ENCODE assay signal across 8 cellular contexts in the genomic region with DNA sequence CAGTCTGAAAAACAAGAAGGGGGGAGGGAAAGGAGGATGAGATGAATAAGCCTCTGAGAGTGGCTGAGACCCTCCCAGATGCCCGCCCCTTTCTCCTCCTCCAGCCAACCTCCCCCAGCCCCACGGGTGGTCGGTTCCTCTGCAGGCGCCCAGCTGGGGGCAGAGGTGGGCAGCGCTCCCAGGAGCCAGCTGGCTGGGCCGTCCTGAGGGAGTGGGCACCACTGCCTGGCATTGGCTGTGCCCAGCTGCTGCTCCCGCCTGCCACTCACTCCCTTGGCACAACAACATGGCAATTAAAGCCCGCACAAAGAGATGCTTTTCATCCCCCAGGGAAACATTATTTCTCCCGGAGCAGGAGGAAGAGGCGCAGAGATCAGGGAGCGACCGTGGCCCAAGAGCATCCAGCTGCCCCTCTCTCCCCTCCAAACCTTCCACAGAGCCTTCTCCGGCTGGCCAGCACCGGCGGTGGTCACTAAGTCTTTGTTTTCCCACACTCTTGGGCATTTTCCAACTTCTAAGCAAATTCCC.
DNase-seq lines count a peak whose midpoint lies in the region; ATAC-seq and TF ChIP-seq lines count a peak whose summit lies in the region.

No MANE protein-coding gene starts in this region.

- no peaks in the 10 kb centered on the region for H3K27me3 ChIP-seq in thyroid gland

- H3K4me1 ChIP-seq in thyroid gland: no peaks in the 10 kb centered on the region

- DNase-seq in NCI-H1436 treated with DMSO at 0.1 percent for 48 hours (lab: John Stamatoyannopoulos, UW) (peak; percentile 33), caudate nucleus (lab: John Stamatoyannopoulos, UW) (peak; percentile 11 to 98 (median 92)), left kidney (ENCODE audit: low read depth, low spot score) (peak; percentile 89), thyroid gland (no peak), hepatic stellate cell (ENCODE audit: low spot score) (no peak)

- ATAC-seq in GM18909 (IDR thresholded peaks at IDR 0.05; ENCODE audit: poor library complexity, unreplicated experiment): no peak
- ATAC-seq in GM18861 (IDR thresholded peaks at IDR 0.05; ENCODE audit: unreplicated experiment): no peak
- ATAC-seq in HG02763 (IDR thresholded peaks at IDR 0.05; ENCODE audit: unreplicated experiment): no peak

- TF ChIP-seq POLR2A in thyroid gland (IDR thresholded peaks at IDR 0.05): no peak

- intact Hi-C loops in thyroid gland (cut with DNase I): no loop called here

- WGBS in thyroid gland, 2 donors: 59 to 67% methylated on average over 9 to 15 of the region's 15 CpGs

- H3K27ac ChIP-seq in caudate nucleus (ENCODE audit: low read depth, low read length) (peak overlapping the region; percentile 97), thyroid gland (peak overlapping the region in 2 of 3 donors; percentile 4 to 6)

- H3K9me3 ChIP-seq in thyroid gland: no peaks in the 10 kb centered on the region

- peaks cover 0 to 5% of the 10 kb centered on the region in 2 donors for H3K36me3 ChIP-seq in thyroid gland

- no peak overlapping the region for H3K4me3 ChIP-seq in thyroid gland (replicated peaks in 1 of 3)

- TF ChIP-seq CTCF in thyroid gland (IDR thresholded peaks at IDR 0.05): no peak

Comparison
In these comparisons a context has a peak if more than half of its experiments do, and no peak if none do; other contexts are left out.
1. DNase-seq: peak in NCI-H1436 treated with DMSO at 0.1 percent for 48 hours (single experiment), caudate nucleus (61 of 61) and left kidney (single experiment); none in thyroid gland (0 of 2) and hepatic stellate cell (single experiment).